ENCODE assay signal across 8 cellular contexts in the genomic region with DNA sequence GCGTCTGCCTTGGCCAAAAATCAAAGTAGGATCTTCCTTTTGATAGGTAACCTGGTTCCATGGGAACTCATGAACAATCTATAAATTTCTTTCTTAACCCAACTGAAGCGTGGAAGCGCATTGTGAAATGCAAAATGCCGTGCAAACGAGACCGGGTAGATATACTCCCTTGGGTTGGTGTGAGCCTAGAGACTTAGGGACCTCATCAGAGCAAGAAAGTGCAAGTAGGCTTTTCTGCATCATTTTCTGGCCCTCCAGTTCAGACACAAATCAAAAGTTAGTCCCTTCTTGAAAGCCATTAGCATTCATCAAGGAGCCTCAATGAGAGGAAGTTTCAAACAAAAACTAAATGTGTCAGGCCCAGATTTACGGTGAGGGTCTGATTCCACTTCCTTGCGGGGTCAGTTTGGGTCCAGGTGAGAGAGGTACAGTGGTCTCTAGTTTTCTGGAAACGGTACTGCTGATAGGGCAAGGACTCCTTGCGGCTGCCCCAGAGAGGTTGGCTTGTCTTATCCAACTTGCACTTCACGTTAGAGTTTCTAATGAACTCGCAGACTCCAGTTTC. TPM values are rescaled to one million over a fixed set of nuclear protein-coding genes. Genes with fewer than 3 reads are reported as not detected.
DNase-seq lines count a peak whose midpoint lies in the region; TF ChIP-seq lines count a peak whose summit lies in the region.

No MANE protein-coding gene starts in this region.

- in situ Hi-C loops in GM23248 (cut with MboI): no loop called here

- H3K36me3 ChIP-seq in GM23248 (ENCODE audit: low read depth): no peaks in the 10 kb centered on the region
- no peaks in the 10 kb centered on the region for H3K36me3 ChIP-seq in MM.1S (replicated peaks; ENCODE audit: insufficient read depth, low read length)
- no peaks in the 10 kb centered on the region for H3K36me3 ChIP-seq in muscle layer of colon (ENCODE audit: insufficient read depth, low read length)

- H3K79me2 ChIP-seq in GM23248 (ENCODE audit: insufficient read depth): no peaks in the 10 kb centered on the region
- no peaks in the 10 kb centered on the region for H3K79me2 ChIP-seq in MM.1S (ENCODE audit: low read length)

- H3K27ac ChIP-seq in GM23248 (peak overlapping the region; percentile 98), MM.1S (ENCODE audit: low read length) (peak overlapping the region; percentile 98), coronary artery (peak overlapping the region; percentile 93 to 99), muscle layer of colon (ENCODE audit: low read depth, low read length) (peak overlapping the region; percentile 95)

- H3F3A ChIP-seq in GM23248 (ENCODE audit: insufficient read depth) (peaks cover 24% of the 10 kb centered on the region), MM.1S (ENCODE audit: insufficient read depth, low read length) (peaks cover 24% of the 10 kb centered on the region)

- H3K27me3 ChIP-seq in GM23248 (replicated peaks; ENCODE audit: insufficient read depth) (no peaks in the 10 kb centered on the region), MM.1S (replicated peaks; ENCODE audit: insufficient read depth, low read length) (no peaks in the 10 kb centered on the region), muscle layer of colon (ENCODE audit: control insufficient read depth in 1 of 2, insufficient read depth in 2 of 2, low read length in 2 of 2) (no peaks in the 10 kb centered on the region)

- H3K4me3 ChIP-seq in GM23248 (peak overlapping the region; percentile 93), MM.1S (ENCODE audit: low read length) (peak overlapping the region; percentile 83), coronary artery (peak overlapping the region; percentile 76), muscle layer of colon (ENCODE audit: low read depth in 1 of 2, low read length in 2 of 2) (peak overlapping the region; percentile 85 to 98)

- TF ChIP-seq CTCF in MM.1S (IDR thresholded peaks at IDR 0.05; ENCODE audit: low read length) (no peak), coronary artery (IDR thresholded peaks at IDR 0.05) (no peak)

- peak overlapping the region; percentile 93 for H2AFZ ChIP-seq in GM23248
- H2AFZ ChIP-seq in MM.1S (ENCODE audit: low read length): peak overlapping the region; percentile 86

- H3K9me3 ChIP-seq in GM23248 (ENCODE audit: low read depth) (no peaks in the 10 kb centered on the region), MM.1S (replicated peaks; ENCODE audit: insufficient read depth, low read length) (no peaks in the 10 kb centered on the region), muscle layer of colon (ENCODE audit: low read length) (no peaks in the 10 kb centered on the region)

- WGBS in GM23248 (ENCODE audit: low coverage in 1 of 2, low lambda C conversion rate in 2 of 2, missing lambda C conversion rate in 2 of 2), 2 experiments: 13 to 15% methylated on average over 12 of the region's 12 CpGs

- DNase-seq in EH (ENCODE audit: low read depth) (peak; percentile 32), GM23248 (peak; percentile 57), MM.1S (peak; percentile 32), coronary artery (ENCODE audit: low spot score) (no peak), NCI-H524 (lab: John Stamatoyannopoulos, UW) (no peak), NCI-H1092 (lab: John Stamatoyannopoulos, UW) (no peak)
- DNase-seq in central memory CD4-positive, alpha-beta T cell: no peak

- H4K20me1 ChIP-seq in GM23248 (ENCODE audit: insufficient read depth) (no peaks in the 10 kb centered on the region), MM.1S (ENCODE audit: insufficient read depth, low read length) (no peaks in the 10 kb centered on the region)

- H3K4me2 ChIP-seq in GM23248 (ENCODE audit: unreplicated experiment): peak overlapping the region; percentile 99
- H3K4me2 ChIP-seq in MM.1S (ENCODE audit: low read depth, low read length): peak overlapping the region; percentile 92

- H3K9ac ChIP-seq in GM23248 (peak overlapping the region; percentile 98), MM.1S (ENCODE audit: low read length) (peak overlapping the region; percentile 92), muscle layer of colon (ENCODE audit: low read length) (peak overlapping the region; percentile 91)

- H3K9me2 ChIP-seq in GM23248 (ENCODE audit: insufficient read depth): no peaks in the 10 kb centered on the region
- no peaks in the 10 kb centered on the region for H3K9me2 ChIP-seq in MM.1S (replicated peaks; ENCODE audit: insufficient read depth, low read length)

- H3K4me1 ChIP-seq in GM23248 (ENCODE audit: insufficient read depth) (peaks cover 8% of the 10 kb centered on the region; the same call in 1 of the 2 replicates), MM.1S (ENCODE audit: low read length) (peaks cover 6% of the 10 kb centered on the region), muscle layer of colon (ENCODE audit: insufficient read depth, low read length) (peaks cover 10% of the 10 kb centered on the region)

RNA-seq across cellular contexts. Expression of a gene that starts 5.3 kb away (rescaled TPM):
- total RNA-seq in GM23248 (2014; rRNA removed; shearing (Covaris generic)): 3.2 and 3.8 TPM in 2 replicates
- polyA plus RNA-seq in GM23248 (2016; fragmentation: Nextera tagmentation; extraction: Ambion mirVana): 3.8 TPM in 2 replicates

Comparison
In these comparisons a context has a peak if more than half of its experiments do, and no peak if none do; other contexts are left out.
1. DNase-seq: peak in EH (single experiment), GM23248 (single experiment) and MM.1S (single experiment); none in coronary artery (single experiment), NCI-H524 (0 of 2), NCI-H1092 (single experiment) and central memory CD4-positive, alpha-beta T cell (single experiment).
2. Peak in every context shown above with its lines, with median percentiles within 50 percentile points of each other: H3K27ac ChIP-seq, H3K4me3 ChIP-seq and H3K9ac ChIP-seq.